ENCODE assay signal across 15 cellular contexts in the genomic region with DNA sequence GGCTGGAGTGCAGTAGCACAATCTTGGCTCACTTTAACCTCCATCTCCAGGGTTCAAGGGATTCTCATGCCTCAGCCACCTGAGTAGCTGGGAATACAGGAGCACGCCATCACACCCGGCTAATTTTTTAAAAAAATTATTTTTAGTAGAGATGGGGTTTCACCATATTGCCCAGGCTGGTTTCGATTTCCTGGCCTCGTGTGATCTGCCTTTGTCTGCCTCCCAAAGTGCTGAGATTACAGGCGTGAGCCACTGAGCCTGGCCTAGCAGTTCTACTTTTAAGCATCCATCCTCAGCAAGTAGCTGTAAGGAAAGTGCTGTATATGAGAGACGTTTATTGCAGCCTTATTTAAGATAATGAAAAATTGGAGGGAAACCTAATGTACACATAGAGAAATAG.
"Had no signal": no experiment of that assay in that cellular context is flagged by ENCODE, and none has a peak within 500 bp of the region (broad histone marks: within the 10 kb centered on the region; RNA-seq: fewer than 3 reads in every experiment).

No MANE protein-coding gene starts in this region.

- DNase-seq: activated CD4-positive, alpha-beta T cell treated with anti-CD3 and anti-CD28 coated beads for 36 hours; activated CD8-positive, alpha-beta memory T cell treated with anti-CD3 and anti-CD28 coated beads, Interleukin-2, amount 50 U/mL, for 4 hours; activated CD8-positive, alpha-beta T cell treated with anti-CD3 and anti-CD28 coated beads for 36 hours; activated naive CD4-positive, alpha-beta T cell treated with Interleukin-2 at 50 U/mL for 16 hours; activated naive CD8-positive, alpha-beta T cell treated with anti-CD3 and anti-CD28 coated beads, Interleukin-2, amount 50 U/mL, for 24 hours; dorsolateral prefrontal cortex; hippocampal formation; ovary; stimulated activated CD4-positive, alpha-beta T cell treated with anti-CD3 and anti-CD28 coated beads, Interleukin-2, amount 100 ng/mL, for 48 hours; stimulated activated CD8-positive, alpha-beta memory T cell treated with anti-CD3 and anti-CD28 coated beads, Interleukin-4, amount 100 ng/mL, for 48 hours; stimulated activated naive CD8-positive, alpha-beta T cell treated with anti-CD3 and anti-CD28 coated beads, Interleukin-15, amount 100 ng/mL, for 72 hours; WERI-Rb-1 had no signal

- H3K27ac ChIP-seq: ascending aorta, dorsolateral prefrontal cortex, ovary, vagina, WERI-Rb-1 had no signal

- ATAC-seq: activated CD4-positive, alpha-beta T cell treated with anti-CD3 and anti-CD28 coated beads for 36 hours; activated CD8-positive, alpha-beta T cell treated with anti-CD3 and anti-CD28 coated beads for 36 hours; activated naive CD8-positive, alpha-beta T cell treated with anti-CD3 and anti-CD28 coated beads, Interleukin-2, amount 50 U/mL, for 24 hours; esophagus mucosa; stimulated activated naive CD8-positive, alpha-beta T cell treated with anti-CD3 and anti-CD28 coated beads, Interleukin-15, amount 100 ng/mL, for 72 hours had no signal

- H3K27me3 ChIP-seq: ascending aorta, dorsolateral prefrontal cortex, ovary, vagina had no signal

- H3K36me3 ChIP-seq: ascending aorta, ovary, vagina, WERI-Rb-1 had no signal

- H3K4me1 ChIP-seq: ascending aorta, vagina had no signal

- H3K9me3 ChIP-seq: ascending aorta, ovary, vagina had no signal

- H3K4me3 ChIP-seq: ascending aorta, dorsolateral prefrontal cortex, ovary, vagina had no signal
